1 cellular context compared by ENCODE assay signal in genomic region chr17:58381124-58381838, GRCh38.
TF ChIP-seq lines count a peak whose summit lies in the region.

No MANE protein-coding gene starts in this region.

TF ChIP-seq in A549, 52 proteins besides CTCF, POLR2A, EP300 and RAD21 (continued from another document):
- peak in 1 of 2 experiments; percentile 24; a peak in 1 of 4 replicates for TF ChIP-seq CEBPB (IDR thresholded peaks at IDR 0.05)
- no peak for TF ChIP-seq MAFK (IDR thresholded peaks at IDR 0.05; ENCODE audit: partially characterized antibody)
- TF ChIP-seq, protein P1, sequence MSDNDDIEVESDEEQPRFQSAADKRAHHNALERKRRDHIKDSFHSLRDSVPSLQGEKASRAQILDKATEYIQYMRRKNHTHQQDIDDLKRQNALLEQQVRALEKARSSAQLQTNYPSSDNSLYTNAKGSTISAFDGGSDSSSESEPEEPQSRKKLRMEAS (IDR thresholded peaks at IDR 0.05): peak; percentile 71
